9 cellular contexts compared by ENCODE assay signal in the genomic region with DNA sequence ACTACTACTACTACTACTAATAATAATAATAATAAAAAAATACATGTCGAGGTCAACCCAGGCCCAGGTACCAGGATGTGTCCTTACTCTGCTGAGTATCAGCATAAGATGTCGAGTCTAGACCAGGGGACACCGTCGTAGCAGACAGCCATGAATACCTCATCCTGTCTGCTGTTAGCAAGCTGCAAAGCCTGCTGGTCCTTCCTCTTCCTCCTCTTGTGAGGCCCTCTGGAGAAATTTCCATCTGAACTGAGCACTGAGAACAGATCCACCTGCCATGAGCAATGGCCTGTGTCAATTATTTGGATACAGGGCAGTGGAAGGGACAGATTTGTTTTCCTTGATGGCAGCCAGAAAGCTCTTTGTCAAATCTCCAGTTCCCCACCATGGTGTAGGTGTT.
DNase-seq lines count a peak whose midpoint lies in the region; ATAC-seq and TF ChIP-seq lines count a peak whose summit lies in the region.
"Had no signal": no experiment of that assay in that cellular context is flagged by ENCODE, and none has a peak within 500 bp of the region (broad histone marks: within the 10 kb centered on the region; RNA-seq: fewer than 3 reads in every experiment).

No MANE protein-coding gene starts in this region.

- H3K36me3 ChIP-seq in mucosa of rectum (ENCODE audit: control insufficient read depth in 2 of 2, insufficient read depth in 2 of 2, low read length in 2 of 2) (no peaks in the 10 kb centered on the region), PC-9 (ENCODE audit: low read depth) (no peaks in the 10 kb centered on the region)

- no peak overlapping the region for H3K4me2 ChIP-seq in PC-9

- CTCF ChIA-PET in PC-9 (lab: Charles Lee), result no interaction called here

- intact Hi-C loops in PC-9 (cut with micrococcal nuclease; ENCODE audit: unreplicated experiment), result no loop called here

- no peak for TF ChIP-seq CTCF in PC-9 (conservative IDR thresholded peaks at IDR 0.05)

- no peaks in the 10 kb centered on the region for H4K20me1 ChIP-seq in PC-9 (ENCODE audit: insufficient read depth)

- H3K9me2 ChIP-seq in PC-9 (ENCODE audit: insufficient read depth), result no peaks in the 10 kb centered on the region

- H3K27ac ChIP-seq in mucosa of rectum (ENCODE audit: low read depth in 2 of 2, low read length in 2 of 2) (peak overlapping the region; percentile 78 to 86), PC-9 (no peak overlapping the region)

- H3K4me3 ChIP-seq in mucosa of rectum (ENCODE audit: low read length in 2 of 2) (no peak overlapping the region), PC-9 (no peak overlapping the region)

- no peak overlapping the region for H2AFZ ChIP-seq in PC-9

- H3F3A ChIP-seq in PC-9 (ENCODE audit: insufficient read depth, low read depth), result no peaks in the 10 kb centered on the region

- DNase-seq in erythroblast (lab: John Stamatoyannopoulos, UW) (no peak), NCI-H1417 (lab: John Stamatoyannopoulos, UW) (no peak), PC-9 (no peak)
- DNase-seq: activated CD4-positive, alpha-beta T cell treated with anti-CD3 and anti-CD28 coated beads for 36 hours; NCI-H1092 had no signal

- H3K27me3 ChIP-seq in mucosa of rectum (ENCODE audit: control insufficient read depth in 2 of 2, insufficient read depth in 2 of 2, low read length in 2 of 2), result no peaks in the 10 kb centered on the region
- H3K27me3 ChIP-seq in PC-9 (ENCODE audit: insufficient read depth, low read depth), result peaks cover 14% of the 10 kb centered on the region

- POLR2A ChIA-PET in PC-9 (lab: Charles Lee; ENCODE audit: unreplicated experiment), result no interaction called here

- H3K79me2 ChIP-seq in PC-9 (ENCODE audit: low read depth), result no peaks in the 10 kb centered on the region

- ATAC-seq in GM18517 (IDR thresholded peaks at IDR 0.05; ENCODE audit: unreplicated experiment) (peak; percentile 24), GM21447 (IDR thresholded peaks at IDR 0.05; ENCODE audit: unreplicated experiment) (peak; percentile 7), HG03520 (IDR thresholded peaks at IDR 0.05; ENCODE audit: unreplicated experiment) (peak; percentile 18)
- ATAC-seq: activated CD4-positive, alpha-beta T cell treated with anti-CD3 and anti-CD28 coated beads for 36 hours had no signal

- H3K4me1 ChIP-seq in mucosa of rectum (ENCODE audit: control insufficient read depth in 2 of 2, insufficient read depth in 2 of 2, low read length in 2 of 2) (peaks cover 32 to 40% of the 10 kb centered on the region in 2 donors), PC-9 (replicated peaks; ENCODE audit: insufficient read depth) (no peaks in the 10 kb centered on the region)

- TF ChIP-seq POLR2A in erythroblast (IDR thresholded peaks at IDR 0.05; ENCODE audit: low read length), result no peak

- no TSS peak for BruUV-seq in PC-9 (replicated peaks; lab: Mats Ljungman, UMichigan)

- H3K9ac ChIP-seq in mucosa of rectum (ENCODE audit: low read depth in 1 of 2, low read length in 2 of 2), result no peak overlapping the region

- H3K9me3 ChIP-seq in mucosa of rectum (ENCODE audit: control insufficient read depth in 2 of 2, low read length in 2 of 2) (no peaks in the 10 kb centered on the region), PC-9 (ENCODE audit: insufficient read depth, low read depth) (no peaks in the 10 kb centered on the region)
